16 cellular contexts compared by ENCODE assay signal in genomic region chrX:48477960-48478755, GRCh38. TPM values are rescaled to one million over a fixed set of nuclear protein-coding genes. Genes with fewer than 3 reads are reported as not detected.
A peak's percentile ranks its signal among the peaks of the same experiment; 100 is the strongest.
DNase-seq lines count a peak whose midpoint lies in the region; ATAC-seq and TF ChIP-seq lines count a peak whose summit lies in the region.
"Had no signal": no experiment of that assay in that cellular context is flagged by ENCODE, and none has a peak within 500 bp of the region (broad histone marks: within the 10 kb centered on the region; RNA-seq: fewer than 3 reads in every experiment).

No MANE protein-coding gene starts in this region.

- TF ChIP-seq RAD21 in HCT116 (IDR thresholded peaks at IDR 0.05; ENCODE audit: low read depth): no peak

- POLR2A ChIA-PET in CD4-positive, alpha-beta T cell (lab: Charles Lee): no interaction called here
- POLR2A ChIA-PET in HCT116 (lab: Charles Lee): no interaction called here

- H3K9me3 ChIP-seq in CD4-positive, alpha-beta T cell (ENCODE audit: control insufficient read depth, low read length): no peaks in the 10 kb centered on the region
- H3K9me3 ChIP-seq in HCT116 (ENCODE audit: control insufficient read depth in 1 of 2, insufficient read depth in 1 of 2, low read depth in 1 of 2, low read length in 2 of 2) (no peaks in the 10 kb centered on the region), BE2C (no peaks in the 10 kb centered on the region)
- H3K9me3 ChIP-seq: uterus had no signal

- H3K4me3 Mint-ChIP-seq in CD4-positive, alpha-beta T cell: peak overlapping the region; percentile 90
- peak overlapping the region; percentile 98 for H3K4me3 Mint-ChIP-seq in activated naive CD8-positive, alpha-beta T cell treated with anti-CD3 and anti-CD28 coated beads for 36 hours
- H3K4me3 Mint-ChIP-seq in natural killer cell treated with Interleukin-12 subunit alpha and Interleukin-12 subunit beta and Interleukin-15 and Interleukin-18, amount 100 ng/mL, for 72 hours: peak overlapping the region; percentile 96

- H3K9me3 Mint-ChIP-seq in CD4-positive, alpha-beta T cell: no peaks in the 10 kb centered on the region
- H3K9me3 Mint-ChIP-seq in activated naive CD8-positive, alpha-beta T cell treated with anti-CD3 and anti-CD28 coated beads for 36 hours: no peaks in the 10 kb centered on the region
- no peaks in the 10 kb centered on the region for H3K9me3 Mint-ChIP-seq in natural killer cell treated with Interleukin-12 subunit alpha and Interleukin-12 subunit beta and Interleukin-15 and Interleukin-18, amount 100 ng/mL, for 72 hours
- H3K9me3 Mint-ChIP-seq: stimulated activated naive B cell treated with anti-CD40 and anti-IgM and Interleukin-4, amounts not matched to agents 10 μg/mL and 1 μg/mL and 100 μg/mL, for 72 hours had no signal

- H3K36me3 ChIP-seq in HCT116 (ENCODE audit: control insufficient read depth in 1 of 2, insufficient read depth in 2 of 2, low read length in 2 of 2) (peaks cover 4 to 9% of the 10 kb centered on the region in 2 experiments; a peak in 2 of 4 replicates), BE2C (peaks cover 7% of the 10 kb centered on the region)
- H3K36me3 ChIP-seq: uterus had no signal

- H3K27ac ChIP-seq in CD4-positive, alpha-beta T cell (ENCODE audit: low read depth, low read length): no peak overlapping the region
- H3K27ac ChIP-seq in HCT116 (ENCODE audit: low read depth, low read length): no peak overlapping the region
- H3K27ac ChIP-seq: uterus had no signal

- peaks cover 5 to 22% of the 10 kb centered on the region in 2 experiments; a peak in 3 of 4 replicates for H3K4me1 ChIP-seq in HCT116 (ENCODE audit: control insufficient read depth in 1 of 2, insufficient read depth in 2 of 2, low read length in 2 of 2)
- H3K4me1 ChIP-seq in BE2C: no peaks in the 10 kb centered on the region
- H3K4me1 ChIP-seq: uterus had no signal

- RAD21 ChIA-PET in HCT116 (lab: Charles Lee; ENCODE audit: low non-redundant PET in 1 of 2, low total read pairs in 2 of 2, uncharacterized antibody in 2 of 2, unreplicated experiment in 2 of 2): no interaction called here

- no peak for TF ChIP-seq CTCF in CD4-positive, alpha-beta T cell (IDR thresholded peaks at IDR 0.05)
- TF ChIP-seq CTCF in HCT116 (IDR thresholded peaks at IDR 0.05 in 2 of 3, conservative IDR thresholded peaks at IDR 0.05 in 1 of 3; ENCODE audit: borderline replicate concordance in 1 of 3, insufficient read depth in 1 of 3, low read depth in 2 of 3, low read length in 2 of 3) (no peak), BE2C (IDR thresholded peaks at IDR 0.05; ENCODE audit: low read depth, low read length) (no peak)

- CTCF ChIA-PET in CD4-positive, alpha-beta T cell (lab: Charles Lee): no interaction called here
- CTCF ChIA-PET in HCT116 (lab: Charles Lee): no interaction called here

- no TSS peak for BruUV-seq in HCT116 (replicated peaks; lab: Mats Ljungman, UMichigan)

- H3K36me3 Mint-ChIP-seq in CD4-positive, alpha-beta T cell (ENCODE audit: low read depth): peaks cover 49% of the 10 kb centered on the region
- peaks cover 27% of the 10 kb centered on the region for H3K36me3 Mint-ChIP-seq in activated naive CD8-positive, alpha-beta T cell treated with anti-CD3 and anti-CD28 coated beads for 36 hours
- peaks cover 10% of the 10 kb centered on the region for H3K36me3 Mint-ChIP-seq in natural killer cell treated with Interleukin-12 subunit alpha and Interleukin-12 subunit beta and Interleukin-15 and Interleukin-18, amount 100 ng/mL, for 72 hours

- peaks cover 41% of the 10 kb centered on the region for H3K79me2 ChIP-seq in HCT116 (ENCODE audit: insufficient read depth, low read length)

- H4K20me1 ChIP-seq in HCT116 (ENCODE audit: insufficient read depth): no peaks in the 10 kb centered on the region

- no peak overlapping the region for H3K9ac ChIP-seq in HCT116 (ENCODE audit: low read length)

- intact Hi-C loops in CD4-positive, alpha-beta T cell (cut with DNase I, micrococcal nuclease): loop anchor here (2.0 to 10.0 kb wide), 6 partner anchors 31 to 823 kb away; partner anchors contain the start of genes EBP (in 2 of the 2), TBC1D25 (in 2 of the 2), ELK1 (in 1 of the 2) and PORCN (in 1 of the 2)
- intact Hi-C loops in HCT116 (cut with micrococcal nuclease): loop anchor here (2.0 to 10.0 kb wide), 2 partner anchors 61 to 97 kb away; partner anchors contain the start of genes RBM3 and TBC1D25

- H3K9me2 ChIP-seq in HCT116 (ENCODE audit: insufficient read depth): no peaks in the 10 kb centered on the region

- DNase-seq in CD4-positive, alpha-beta T cell: no peak
- DNase-seq in HCT116 (ENCODE audit: low read depth, low spot score) (no peak), BE2C (no peak)
- no peak for DNase-seq in activated naive CD8-positive, alpha-beta T cell treated with anti-CD3 and anti-CD28 coated beads for 36 hours
- no peak for DNase-seq in natural killer cell treated with Interleukin-12 subunit alpha and Interleukin-12 subunit beta and Interleukin-15 and Interleukin-18, amount 100 ng/mL, for 72 hours (ENCODE audit: low spot score)
- DNase-seq: COR-L47; hypothalamus; NCI-H1694; NCI-H510A treated with DMSO at 0.1 percent for 48 hours; right cardiac atrium; stimulated activated CD4-positive, alpha-beta T cell treated with anti-CD3 and anti-CD28 coated beads, Interleukin-4, amount 100 ng/mL, for 1 hour; stimulated activated naive B cell treated with anti-CD40 and anti-IgM and Interleukin-4, amounts not matched to agents 10 μg/mL and 1 μg/mL and 100 μg/mL, for 72 hours; uterus had no signal

- ATAC-seq in CD4-positive, alpha-beta T cell (ENCODE audit: poor library complexity): no peak
- no peak for ATAC-seq in HCT116
- no peak for ATAC-seq in natural killer cell treated with Interleukin-12 subunit alpha and Interleukin-12 subunit beta and Interleukin-15 and Interleukin-18, amount 100 ng/mL, for 72 hours
- no peak for ATAC-seq in HG03175 (IDR thresholded peaks at IDR 0.05; ENCODE audit: unreplicated experiment)
- ATAC-seq in GM18519 (IDR thresholded peaks at IDR 0.05; ENCODE audit: low FRiP score, unreplicated experiment): no peak
- ATAC-seq: Panc1; right cardiac atrium; stimulated activated naive B cell treated with anti-CD40 and anti-IgM and Interleukin-4, amounts not matched to agents 10 μg/mL and 1 μg/mL and 100 μg/mL, for 72 hours had no signal

- H3K27me3 Mint-ChIP-seq in CD4-positive, alpha-beta T cell: no peaks in the 10 kb centered on the region
- no peaks in the 10 kb centered on the region for H3K27me3 Mint-ChIP-seq in activated naive CD8-positive, alpha-beta T cell treated with anti-CD3 and anti-CD28 coated beads for 36 hours
- peaks cover 0 to 3% of the 10 kb centered on the region in 2 donors for H3K27me3 Mint-ChIP-seq in natural killer cell treated with Interleukin-12 subunit alpha and Interleukin-12 subunit beta and Interleukin-15 and Interleukin-18, amount 100 ng/mL, for 72 hours
- H3K27me3 Mint-ChIP-seq: stimulated activated naive B cell treated with anti-CD40 and anti-IgM and Interleukin-4, amounts not matched to agents 10 μg/mL and 1 μg/mL and 100 μg/mL, for 72 hours had no signal

- H3K27ac Mint-ChIP-seq in CD4-positive, alpha-beta T cell: peak overlapping the region; percentile 14
- peak overlapping the region; percentile 97 for H3K27ac Mint-ChIP-seq in activated naive CD8-positive, alpha-beta T cell treated with anti-CD3 and anti-CD28 coated beads for 36 hours
- peak overlapping the region; percentile 90 to 94 for H3K27ac Mint-ChIP-seq in natural killer cell treated with Interleukin-12 subunit alpha and Interleukin-12 subunit beta and Interleukin-15 and Interleukin-18, amount 100 ng/mL, for 72 hours
- H3K27ac Mint-ChIP-seq: stimulated activated naive B cell treated with anti-CD40 and anti-IgM and Interleukin-4, amounts not matched to agents 10 μg/mL and 1 μg/mL and 100 μg/mL, for 72 hours had no signal

- H3K4me3 ChIP-seq in HCT116 (replicated peaks in 1 of 2; ENCODE audit: low read depth in 1 of 2, low read length in 2 of 2) (no peak overlapping the region), BE2C (ENCODE audit: low read depth, low read length) (no peak overlapping the region)
- H3K4me3 ChIP-seq: uterus had no signal

- peaks cover 23% of the 10 kb centered on the region for H3K4me1 Mint-ChIP-seq in CD4-positive, alpha-beta T cell (ENCODE audit: low read depth)
- peaks cover 17% of the 10 kb centered on the region for H3K4me1 Mint-ChIP-seq in activated naive CD8-positive, alpha-beta T cell treated with anti-CD3 and anti-CD28 coated beads for 36 hours
- H3K4me1 Mint-ChIP-seq in natural killer cell treated with Interleukin-12 subunit alpha and Interleukin-12 subunit beta and Interleukin-15 and Interleukin-18, amount 100 ng/mL, for 72 hours (ENCODE audit: low read depth in 2 of 2): peaks cover 22 to 34% of the 10 kb centered on the region in 2 donors

- H2AFZ ChIP-seq in HCT116 (ENCODE audit: low read depth, low read length, poor library complexity, severe bottlenecking): no peak overlapping the region

- H3K4me2 ChIP-seq in HCT116 (ENCODE audit: low read length): 0 out of 2 replicates have a peak overlapping the region, but pooled peaks have one; percentile 86

- no peak for TF ChIP-seq POLR2A in HCT116 (IDR thresholded peaks at IDR 0.05; ENCODE audit: borderline replicate concordance, extremely low read depth, insufficient read depth, insufficient read length)

- H3K27me3 ChIP-seq in CD4-positive, alpha-beta T cell (ENCODE audit: control insufficient read depth, insufficient read depth, low read length): no peaks in the 10 kb centered on the region
- H3K27me3 ChIP-seq in HCT116 (ENCODE audit: insufficient read depth, low read length) (no peaks in the 10 kb centered on the region), BE2C (no peaks in the 10 kb centered on the region)
- H3K27me3 ChIP-seq: uterus had no signal

RNA-seq across cellular contexts. Expression of gene FTSJ1, which starts 2.2 kb away (rescaled TPM):
- total RNA-seq in CD4-positive, alpha-beta T cell: 10 to 100 TPM; 60.0 to 61.0 TPM
- 64.9 TPM for total RNA-seq in HCT116 (2021; ENCODE audit: unreplicated experiment)
- polyA plus RNA-seq in HCT116 (2012): 66.2 and 68.6 TPM in 2 replicates
- 10 to 100 TPM; 98.7 to 98.8 TPM for total RNA-seq in activated naive CD8-positive, alpha-beta T cell treated with anti-CD3 and anti-CD28 coated beads for 36 hours
- 100 to 1,000 TPM in 1 of 2 donors, 10 to 100 TPM in 1; 83.8 to 120 TPM for total RNA-seq in natural killer cell treated with Interleukin-12 subunit alpha and Interleukin-12 subunit beta and Interleukin-15 and Interleukin-18, amount 100 ng/mL, for 72 hours
- 122 TPM for polyA plus RNA-seq in BE2C (2012; ENCODE audit: insufficient read depth, insufficient read length, low read depth)

RNA-seq across cellular contexts. Expression of gene SLC38A5, which starts 8.1 kb away (rescaled TPM):
- total RNA-seq in CD4-positive, alpha-beta T cell: 1 to 10 TPM; 7.0 to 8.3 TPM
- total RNA-seq in HCT116 (2021; ENCODE audit: unreplicated experiment): 54.6 TPM
- polyA plus RNA-seq in HCT116 (2012): 68.2 and 76.3 TPM in 2 replicates
- total RNA-seq in activated naive CD8-positive, alpha-beta T cell treated with anti-CD3 and anti-CD28 coated beads for 36 hours: 100 to 1,000 TPM; 146 to 156 TPM
- 100 to 1,000 TPM in 1 of 2 donors, 10 to 100 TPM in 1; 70.7 to 156 TPM for total RNA-seq in natural killer cell treated with Interleukin-12 subunit alpha and Interleukin-12 subunit beta and Interleukin-15 and Interleukin-18, amount 100 ng/mL, for 72 hours
- 0.56 TPM for polyA plus RNA-seq in BE2C (2012; ENCODE audit: insufficient read depth, insufficient read length, low read depth)

RNA-seq across cellular contexts. Expression of gene PORCN, which starts 30.6 kb away (rescaled TPM):
- total RNA-seq in CD4-positive, alpha-beta T cell: 10 to 100 TPM; 12.0 to 14.1 TPM
- total RNA-seq in HCT116 (2021; ENCODE audit: unreplicated experiment): 12.9 TPM
- polyA plus RNA-seq in HCT116 (2012): 12.5 and 15.5 TPM in 2 replicates
- 10 to 100 TPM; 11.0 to 11.9 TPM for total RNA-seq in activated naive CD8-positive, alpha-beta T cell treated with anti-CD3 and anti-CD28 coated beads for 36 hours
- 10 to 100 TPM; 25.9 to 31.0 TPM for total RNA-seq in natural killer cell treated with Interleukin-12 subunit alpha and Interleukin-12 subunit beta and Interleukin-15 and Interleukin-18, amount 100 ng/mL, for 72 hours
- 27.1 TPM for polyA plus RNA-seq in BE2C (2012; ENCODE audit: insufficient read depth, insufficient read length, low read depth)

RNA-seq across cellular contexts. Expression of gene EBP, which starts 43.5 kb away (rescaled TPM):
- 10 to 100 TPM; 38.1 to 41.1 TPM for total RNA-seq in CD4-positive, alpha-beta T cell
- 93.8 TPM for total RNA-seq in HCT116 (2021; ENCODE audit: unreplicated experiment)
- 119 and 125 TPM in 2 replicates for polyA plus RNA-seq in HCT116 (2012)
- 100 to 1,000 TPM; 165 to 169 TPM for total RNA-seq in activated naive CD8-positive, alpha-beta T cell treated with anti-CD3 and anti-CD28 coated beads for 36 hours
- total RNA-seq in natural killer cell treated with Interleukin-12 subunit alpha and Interleukin-12 subunit beta and Interleukin-15 and Interleukin-18, amount 100 ng/mL, for 72 hours: 100 to 1,000 TPM; 380 to 399 TPM
- polyA plus RNA-seq in BE2C (2012; ENCODE audit: insufficient read depth, insufficient read length, low read depth): 208 TPM

Comparison
In these comparisons a context has a peak if more than half of its experiments do, and no peak if none do; other contexts are left out.
1. H3K27ac Mint-ChIP-seq: peak in every context shown above with its lines; median percentile 97 in activated naive CD8-positive, alpha-beta T cell treated with anti-CD3 and anti-CD28 coated beads for 36 hours; 92 in natural killer cell treated with Interleukin-12 subunit alpha and Interleukin-12 subunit beta and Interleukin-15 and Interleukin-18, amount 100 ng/mL, for 72 hours; 14 in CD4-positive, alpha-beta T cell.